Comparison of ENCODE assay signal across 27 cellular contexts in the genomic region with DNA sequence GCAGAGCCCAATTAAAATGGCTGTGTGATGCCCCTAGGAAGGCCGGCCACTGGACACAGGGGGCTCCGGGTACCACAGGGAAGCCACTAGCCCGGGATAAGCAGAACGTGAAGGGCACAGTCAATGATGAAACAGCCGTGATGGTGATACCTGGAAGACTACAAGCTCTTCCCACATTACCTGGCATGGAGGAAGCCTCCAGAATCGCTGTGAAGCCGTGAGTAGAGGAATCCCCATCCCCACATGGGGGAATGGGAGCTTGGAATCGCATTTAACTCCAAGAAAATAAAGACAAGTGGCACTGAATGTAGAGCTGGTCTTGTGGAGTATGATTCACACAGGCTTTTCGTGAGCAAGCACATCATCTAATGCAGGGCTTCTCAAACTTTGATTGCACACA. TPM values are rescaled to one million over a fixed set of nuclear protein-coding genes. Genes with fewer than 3 reads are reported as not detected.
DNase-seq lines count a peak whose midpoint lies in the region; ATAC-seq, FAIRE-seq and TF ChIP-seq lines count a peak whose summit lies in the region.
"Had no signal": no experiment of that assay in that cellular context is flagged by ENCODE, and none has a peak within 500 bp of the region (broad histone marks: within the 10 kb centered on the region; RNA-seq: fewer than 3 reads in every experiment).

No MANE protein-coding gene starts in this region.

- no peak overlapping the region for H4K91ac ChIP-seq in mesenchymal stem cell (ENCODE audit: low read length)

- H2AFZ ChIP-seq in mesenchymal stem cell (ENCODE audit: low read depth, low read length): no peak overlapping the region

- FAIRE-seq in bronchial epithelial cell (lab: Jason Lieb, UNC): peak; percentile 7
- FAIRE-seq: A204.1, GM12878, GM12892, GM18507 had no signal

- no peak for TF ChIP-seq CTCF in bronchial epithelial cell (IDR thresholded peaks at IDR 0.05; ENCODE audit: insufficient read depth, low read length, severe bottlenecking)

- peaks cover 23% of the 10 kb centered on the region for H3K4me1 ChIP-seq in mesenchymal stem cell (ENCODE audit: control insufficient read depth, insufficient read depth, low read depth, low read length)
- H3K4me1 ChIP-seq: BE2C had no signal

- no peak overlapping the region for H2BK12ac ChIP-seq in mesenchymal stem cell (ENCODE audit: low read length in 2 of 2)

- H3K27me3 ChIP-seq in bronchial epithelial cell (ENCODE audit: control insufficient read depth, insufficient read depth, low read length) (no peaks in the 10 kb centered on the region), mesenchymal stem cell (ENCODE audit: control insufficient read depth in 1 of 2, insufficient read depth in 1 of 2, low read length in 2 of 2) (peaks cover 0 to 10% of the 10 kb centered on the region in 2 experiments)
- H3K27me3 ChIP-seq: BE2C; BLaER1 treated with 17β-estradiol and CSF1 and Interleukin-3, amounts not matched to agents 10 nM and 100 nM had no signal

- H3K23ac ChIP-seq in mesenchymal stem cell (ENCODE audit: low read length in 2 of 2): no peak overlapping the region

- no peaks in the 10 kb centered on the region for H3K36me3 ChIP-seq in bronchial epithelial cell (ENCODE audit: control insufficient read depth, insufficient read depth, low read length)
- H3K36me3 ChIP-seq in mesenchymal stem cell (ENCODE audit: control insufficient read depth in 1 of 2, insufficient read depth in 2 of 2, low read depth in 1 of 2, low read length in 2 of 2): peaks cover 0 to 6% of the 10 kb centered on the region in 2 experiments
- H3K36me3 ChIP-seq: BE2C had no signal

- no peaks in the 10 kb centered on the region for H3K9me3 Mint-ChIP-seq in activated naive CD4-positive, alpha-beta T cell treated with anti-CD3 and anti-CD28 coated beads, Interleukin-2, amount 50 U/mL, for 72 hours
- H3K9me3 Mint-ChIP-seq: CD14-positive monocyte; CD4-positive, alpha-beta memory T cell; CD8-positive, alpha-beta memory T cell had no signal

- no peak overlapping the region for H2BK15ac ChIP-seq in mesenchymal stem cell (ENCODE audit: low read depth, poor library complexity, severe bottlenecking)

- no peak for ATAC-seq in activated naive CD4-positive, alpha-beta T cell treated with anti-CD3 and anti-CD28 coated beads, Interleukin-2, amount 50 U/mL, for 72 hours
- ATAC-seq: GM12878 had no signal

- DNase-seq in bronchial epithelial cell (ENCODE audit: low read depth) (no peak), mesenchymal stem cell (no peak), renal cortical epithelial cell (ENCODE audit: low read depth) (peak; percentile 32), RPMI8226 (no peak), NOMO-1 (lab: John Stamatoyannopoulos, UW; ENCODE audit: unreplicated experiment in 2 of 2) (no peak)
- DNase-seq in activated naive CD4-positive, alpha-beta T cell treated with anti-CD3 and anti-CD28 coated beads, Interleukin-2, amount 50 U/mL, for 72 hours (ENCODE audit: low spot score in 2 of 2): no peak
- DNase-seq: 8988T; ACHN; BE2C; CD4-positive, alpha-beta memory T cell; CD4-positive, CD25-positive, alpha-beta regulatory T cell; CD8-positive, alpha-beta memory T cell; COR-L47; DMS 273 treated with DMSO at 0.1 percent for 48 hours; DMS153; DMS53; DMS79; DND-41; EL; GDM1 had no signal

- H3K4ac ChIP-seq in mesenchymal stem cell (ENCODE audit: low read depth in 1 of 2, low read length in 2 of 2): no peak overlapping the region

- H3K9me3 ChIP-seq in mesenchymal stem cell (ENCODE audit: control insufficient read depth, low read length): no peaks in the 10 kb centered on the region
- H3K9me3 ChIP-seq: BE2C had no signal

- H3K27ac Mint-ChIP-seq in activated naive CD4-positive, alpha-beta T cell treated with anti-CD3 and anti-CD28 coated beads, Interleukin-2, amount 50 U/mL, for 72 hours: no peak overlapping the region
- H3K27ac Mint-ChIP-seq: CD14-positive monocyte; CD4-positive, alpha-beta memory T cell; CD4-positive, CD25-positive, alpha-beta regulatory T cell had no signal

- H3K4me3 ChIP-seq in bronchial epithelial cell (ENCODE audit: low read depth, low read length) (no peak overlapping the region), mesenchymal stem cell (ENCODE audit: insufficient read depth in 1 of 2, low read depth in 1 of 2, low read length in 2 of 2) (no peak overlapping the region)
- H3K4me3 ChIP-seq: BLaER1 treated with 17β-estradiol and CSF1 and Interleukin-3, amounts not matched to agents 10 nM and 100 nM; GM12878 had no signal

- H4K8ac ChIP-seq in mesenchymal stem cell (ENCODE audit: low read length): no peak overlapping the region

- no peak overlapping the region for H2BK120ac ChIP-seq in mesenchymal stem cell (ENCODE audit: low read depth, low read length)

- H3K36me3 Mint-ChIP-seq in activated naive CD4-positive, alpha-beta T cell treated with anti-CD3 and anti-CD28 coated beads, Interleukin-2, amount 50 U/mL, for 72 hours: no peaks in the 10 kb centered on the region
- H3K36me3 Mint-ChIP-seq: CD14-positive monocyte; CD4-positive, alpha-beta memory T cell; CD4-positive, CD25-positive, alpha-beta regulatory T cell; CD8-positive, alpha-beta memory T cell had no signal

- no peak overlapping the region for H3K14ac ChIP-seq in mesenchymal stem cell (ENCODE audit: low read length in 2 of 2)

- H2BK5ac ChIP-seq in mesenchymal stem cell (ENCODE audit: low read depth, low read length, poor library complexity, severe bottlenecking): no peak overlapping the region

- H3K9ac ChIP-seq in mesenchymal stem cell (ENCODE audit: low read length): no peak overlapping the region
- H3K9ac ChIP-seq: BLaER1 treated with 17β-estradiol and CSF1 and Interleukin-3, amounts not matched to agents 10 nM and 100 nM had no signal

- H3K4me2 ChIP-seq in mesenchymal stem cell (ENCODE audit: low read length, poor library complexity, severe bottlenecking): no peak overlapping the region

- peaks cover 20% of the 10 kb centered on the region for H3K79me1 ChIP-seq in mesenchymal stem cell (replicated peaks; ENCODE audit: low read length, poor library complexity, severe bottlenecking)

- no peak overlapping the region for H3K18ac ChIP-seq in mesenchymal stem cell (ENCODE audit: low read depth in 1 of 2, low read length in 2 of 2)

- WGBS in mesenchymal stem cell: 72% methylated on average over 8 of the region's 9 CpGs

- peak overlapping the region; percentile 12 for H3K27ac ChIP-seq in mesenchymal stem cell (ENCODE audit: low read length, poor library complexity, severe bottlenecking)
- H3K27ac ChIP-seq: BLaER1 treated with 17β-estradiol and CSF1 and Interleukin-3, amounts not matched to agents 10 nM and 100 nM had no signal

- H2AK5ac ChIP-seq in mesenchymal stem cell (ENCODE audit: low read length, severe bottlenecking): peak overlapping the region; percentile 89

RNA-seq across cellular contexts. Expression of gene GALNT14, which starts 16.1 kb away (rescaled TPM):
- total RNA-seq in bronchial epithelial cell: 9.2 and 12.4 TPM in 2 replicates
- 0.15 TPM for polyA plus RNA-seq in mesenchymal stem cell (2013, experiment 1 of 2)
- 0.16 TPM for polyA plus RNA-seq in mesenchymal stem cell (2013, experiment 2 of 2)
- total RNA-seq in renal cortical epithelial cell: 93.3 and 151 TPM in 2 replicates
- total RNA-seq in activated naive CD4-positive, alpha-beta T cell treated with anti-CD3 and anti-CD28 coated beads, Interleukin-2, amount 50 U/mL, for 72 hours: 1 to 10 TPM in 1 of 2 donors, under 1 TPM in 1; 0.59 to 1.2 TPM
- total RNA-seq: CD4-positive, CD25-positive, alpha-beta regulatory T cell; G401 had no signal
- polyA plus RNA-seq: CD4-positive, alpha-beta memory T cell; CD4-positive, CD25-positive, alpha-beta regulatory T cell; CD8-positive, alpha-beta memory T cell had no signal
